Comparison of ENCODE assay signal across 14 cellular contexts in genomic region chr15:89822951-89823701, GRCh38. TPM values are rescaled to one million over a fixed set of nuclear protein-coding genes. Genes with fewer than 3 reads are reported as not detected.
A peak's percentile ranks its signal among the peaks of the same experiment; 100 is the strongest.
DNase-seq lines count a peak whose midpoint lies in the region; ATAC-seq, FAIRE-seq and TF ChIP-seq lines count a peak whose summit lies in the region.
"Had no signal": no experiment of that assay in that cellular context is flagged by ENCODE, and none has a peak within 500 bp of the region (broad histone marks: within the 10 kb centered on the region; RNA-seq: fewer than 3 reads in every experiment).

No MANE protein-coding gene starts in this region.

- H3K36me3 Mint-ChIP-seq in activated CD8-positive, alpha-beta memory T cell treated with anti-CD3 and anti-CD28 coated beads, Interleukin-2, amount 10 ng/mL, durations not matched to agents 7 days and 5 days = no peaks in the 10 kb centered on the region

- H3K9ac ChIP-seq in SK-N-SH = no peak overlapping the region

- H3K4me3 Mint-ChIP-seq in activated CD8-positive, alpha-beta memory T cell treated with anti-CD3 and anti-CD28 coated beads, Interleukin-2, amount 10 ng/mL, durations not matched to agents 7 days and 5 days = no peak overlapping the region
- H3K4me3 Mint-ChIP-seq: nephron progenitor cell; T-helper 2 cell treated with Interferon-gamma antibody and Interleukin-4, amounts not matched to agents 5 μg/mL and 100 μg/mL, for 36 hours had no signal

- TF ChIP-seq POLR2A in GM12891 (IDR thresholded peaks at IDR 0.05; ENCODE audit: low read depth, low read length) = no peak

- POLR2A ChIA-PET in SK-N-SH (lab: Yijun Ruan, JAX) = no interaction called here

- no peak overlapping the region for H3K4me3 ChIP-seq in SK-N-SH (ENCODE audit: low read depth in 2 of 2, low read length in 1 of 2)
- H3K4me3 ChIP-seq: adrenal gland had no signal

- H3K9me3 ChIP-seq in SK-N-SH = no peaks in the 10 kb centered on the region
- H3K9me3 ChIP-seq: adrenal gland had no signal

- CTCF ChIA-PET in SK-N-SH (lab: Yijun Ruan, JAX) = interaction anchor here (1.0 to 1.3 kb wide), 3 partner anchors 24 to 83 kb away, joined by 3 to 4 read pairs (median 3); no protein-coding TSS in a partner anchor
- CTCF ChIA-PET in activated CD8-positive, alpha-beta memory T cell treated with anti-CD3 and anti-CD28 coated beads, Interleukin-2, amount 10 ng/mL, durations not matched to agents 7 days and 5 days (lab: Charles Lee) = no interaction called here

- H3K4me2 ChIP-seq in SK-N-SH = peak overlapping the region; percentile 62; the same call in 1 of the 2 replicates

- peaks cover 6% of the 10 kb centered on the region for H3F3A ChIP-seq in SK-N-SH (replicated peaks; ENCODE audit: insufficient read depth)

- TF ChIP-seq RAD21 in SK-N-SH (IDR thresholded peaks at IDR 0.05; ENCODE audit: low read length) = no peak

- ATAC-seq in activated CD8-positive, alpha-beta memory T cell treated with anti-CD3 and anti-CD28 coated beads, Interleukin-2, amount 10 ng/mL, durations not matched to agents 7 days and 5 days = no peak

- no peaks in the 10 kb centered on the region for H3K79me2 ChIP-seq in SK-N-SH (ENCODE audit: insufficient read depth)

- H2AFZ ChIP-seq in SK-N-SH (ENCODE audit: low read depth) = peak overlapping the region; percentile 56; the same call in 1 of the 2 replicates

- no peak for TF ChIP-seq CTCF in SK-N-SH (IDR thresholded peaks at IDR 0.05)

- no peaks in the 10 kb centered on the region for H3K27me3 ChIP-seq in SK-N-SH (ENCODE audit: insufficient read depth)

- H3K27me3 Mint-ChIP-seq in activated CD8-positive, alpha-beta memory T cell treated with anti-CD3 and anti-CD28 coated beads, Interleukin-2, amount 10 ng/mL, durations not matched to agents 7 days and 5 days = peaks cover 23% of the 10 kb centered on the region

- no peaks in the 10 kb centered on the region for H3K36me3 ChIP-seq in SK-N-SH (replicated peaks in 1 of 2; ENCODE audit: control insufficient read depth in 1 of 2, insufficient read depth in 2 of 2, low read length in 1 of 2)
- H3K36me3 ChIP-seq: adrenal gland had no signal

- H4K20me1 ChIP-seq in SK-N-SH (ENCODE audit: insufficient read depth) = no peaks in the 10 kb centered on the region

- peak overlapping the region; percentile 35 to 58; a peak in 3 of 4 replicates for H3K27ac ChIP-seq in SK-N-SH (ENCODE audit: low read depth in 2 of 2, low read length in 1 of 2)
- H3K27ac ChIP-seq: adrenal gland had no signal

- no peaks in the 10 kb centered on the region for H3K9me3 Mint-ChIP-seq in activated CD8-positive, alpha-beta memory T cell treated with anti-CD3 and anti-CD28 coated beads, Interleukin-2, amount 10 ng/mL, durations not matched to agents 7 days and 5 days (ENCODE audit: low read depth)
- H3K9me3 Mint-ChIP-seq: nephron progenitor cell; T-helper 2 cell treated with Interferon-gamma antibody and Interleukin-4, amounts not matched to agents 5 μg/mL and 100 μg/mL, for 36 hours had no signal

- TF ChIP-seq EP300 in SK-N-SH (IDR thresholded peaks at IDR 0.05; ENCODE audit: borderline replicate concordance in 1 of 2, low read depth in 1 of 2, low read length in 1 of 2) = no peak

- H3K27ac Mint-ChIP-seq in activated CD8-positive, alpha-beta memory T cell treated with anti-CD3 and anti-CD28 coated beads, Interleukin-2, amount 10 ng/mL, durations not matched to agents 7 days and 5 days = no peak overlapping the region
- H3K27ac Mint-ChIP-seq: nephron progenitor cell; T-helper 2 cell treated with Interferon-gamma antibody and Interleukin-4, amounts not matched to agents 5 μg/mL and 100 μg/mL, for 36 hours had no signal

- 62% methylated on average over 3 of the region's 7 CpGs for WGBS in SK-N-SH (ENCODE audit: low lambda C conversion rate)

- peak; percentile 86 for FAIRE-seq in urothelium cell line (lab: Jason Lieb, UNC)
- FAIRE-seq in GM12891 (lab: Jason Lieb, UNC) = no peak
- FAIRE-seq: endometrium had no signal

- no peaks in the 10 kb centered on the region for H3K9me2 ChIP-seq in SK-N-SH

- DNase-seq in NOMO-1 treated with DMSO at 0.1 percent for 48 hours (lab: John Stamatoyannopoulos, UW; ENCODE audit: unreplicated experiment) (peak; percentile 3), NOMO-1 treated with dmso at 0.1 percent for 144 hours (lab: John Stamatoyannopoulos, UW; ENCODE audit: unreplicated experiment) (no peak), SK-N-SH (peak; percentile 74), fibroblast of peridontal ligament (ENCODE audit: extremely low read depth) (peak; percentile 74), urothelium cell line (ENCODE audit: low spot score) (peak; percentile 43), GM12891 (ENCODE audit: insufficient read length, low spot score) (no peak)
- DNase-seq in activated CD8-positive, alpha-beta memory T cell treated with anti-CD3 and anti-CD28 coated beads, Interleukin-2, amount 50 U/mL, for 4 hours = no peak
- DNase-seq in activated CD8-positive, alpha-beta memory T cell treated with anti-CD3 and anti-CD28 coated beads, Interleukin-2, amount 10 ng/mL, durations not matched to agents 7 days and 5 days = no peak
- DNase-seq: adrenal gland; NCI-H1092 treated with DMSO at 0.1 percent for 48 hours; nephron progenitor cell; stimulated activated naive CD8-positive, alpha-beta T cell treated with anti-CD3 and anti-CD28 coated beads, Interleukin-15, Interleukin-2, amounts not matched to agents 100 U/mL and 50 U/mL, for 24 hours had no signal

- peaks cover 8 to 10% of the 10 kb centered on the region in 2 experiments; a peak in 3 of 4 replicates for H3K4me1 ChIP-seq in SK-N-SH (ENCODE audit: control insufficient read depth in 1 of 2, insufficient read depth in 2 of 2, low read depth in 1 of 2, low read length in 1 of 2)

- H3K4me1 Mint-ChIP-seq in activated CD8-positive, alpha-beta memory T cell treated with anti-CD3 and anti-CD28 coated beads, Interleukin-2, amount 10 ng/mL, durations not matched to agents 7 days and 5 days = peaks cover 3% of the 10 kb centered on the region

TF ChIP-seq in SK-N-SH, 30 proteins besides CTCF, POLR2A, EP300 and RAD21:
- TF ChIP-seq SIN3A (IDR thresholded peaks at IDR 0.05; ENCODE audit: borderline replicate concordance, low read depth, low read length) = no peak
- peak; percentile 18; the same call in 1 of the 2 replicates for TF ChIP-seq FOSL2 (IDR thresholded peaks at IDR 0.05; ENCODE audit: borderline replicate concordance, low read depth)
- TF ChIP-seq TEAD4 (IDR thresholded peaks at IDR 0.05; ENCODE audit: borderline replicate concordance, insufficient read depth) = no peak
- TF ChIP-seq NFIC (IDR thresholded peaks at IDR 0.05; ENCODE audit: borderline replicate concordance) = peak; percentile 46; the same call in 1 of the 2 replicates
TF ChIP-seq in SK-N-SH: peak in this region for 2.

TF ChIP-seq in GM12891, 5 proteins besides CTCF, POLR2A, EP300 and RAD21:
- TF ChIP-seq TAF1 (IDR thresholded peaks at IDR 0.05; ENCODE audit: low read depth, low read length) (no peak), POU2F2 (IDR thresholded peaks at IDR 0.05; ENCODE audit: low read depth, low read length) (no peak), SPI1 (IDR thresholded peaks at IDR 0.05; ENCODE audit: low read depth, low read length) (no peak), POLR2AphosphoS5 (IDR thresholded peaks at IDR 0.05; ENCODE audit: low read depth, low read length) (no peak), PAX5 (IDR thresholded peaks at IDR 0.05; ENCODE audit: insufficient read depth, low read length, severe bottlenecking) (no peak)

RNA-seq across cellular contexts. Expression of gene ANPEP, which starts 8.5 kb away (rescaled TPM):
- polyA plus RNA-seq in SK-N-SH (2012; rRNA removed) = 25.8 and 51.0 TPM in 2 replicates
- polyA plus RNA-seq in SK-N-SH (2012; cell fraction: cytosol; rRNA removed) = 16.3 and 22.6 TPM in 2 replicates
- 59.5 and 61.6 TPM in 2 replicates for polyA plus RNA-seq in SK-N-SH (2012; cell fraction: nucleus; rRNA removed)
- total RNA-seq in activated CD8-positive, alpha-beta memory T cell treated with anti-CD3 and anti-CD28 coated beads, Interleukin-2, amount 10 ng/mL, durations not matched to agents 7 days and 5 days = under 1 TPM; 0.68 to 0.76 TPM
- not detected for polyA plus RNA-seq in GM12891 (2012; ENCODE audit: low read depth, missing spikeins)

RNA-seq across cellular contexts. Expression of gene MESP2, which starts 47.0 kb away (rescaled TPM):
- polyA plus RNA-seq in SK-N-SH (2012; rRNA removed) = 0.21 and 0.31 TPM in 2 replicates
- polyA plus RNA-seq in SK-N-SH (2012; cell fraction: cytosol; rRNA removed) = 0.14 and 0.43 TPM in 2 replicates
- polyA plus RNA-seq in SK-N-SH (2012; cell fraction: nucleus; rRNA removed) = 0.19 and 0.32 TPM in 2 replicates
- not detected for total RNA-seq in activated CD8-positive, alpha-beta memory T cell treated with anti-CD3 and anti-CD28 coated beads, Interleukin-2, amount 10 ng/mL, durations not matched to agents 7 days and 5 days
- not detected for polyA plus RNA-seq in GM12891 (2012; ENCODE audit: low read depth, missing spikeins)

Comparison
In these comparisons a context has a peak if more than half of its experiments do, and no peak if none do; other contexts are left out.
1. DNase-seq: peak in NOMO-1 treated with DMSO at 0.1 percent for 48 hours (single experiment), SK-N-SH (single experiment), fibroblast of peridontal ligament (single experiment) and urothelium cell line (single experiment); none in NOMO-1 treated with dmso at 0.1 percent for 144 hours (single experiment), activated CD8-positive, alpha-beta memory T cell treated with anti-CD3 and anti-CD28 coated beads, Interleukin-2, amount 50 U/mL, for 4 hours (single experiment), activated CD8-positive, alpha-beta memory T cell treated with anti-CD3 and anti-CD28 coated beads, Interleukin-2, amount 10 ng/mL, durations not matched to agents 7 days and 5 days (single experiment) and GM12891 (single experiment).